8 cellular contexts compared by ENCODE assay signal in the genomic region with DNA sequence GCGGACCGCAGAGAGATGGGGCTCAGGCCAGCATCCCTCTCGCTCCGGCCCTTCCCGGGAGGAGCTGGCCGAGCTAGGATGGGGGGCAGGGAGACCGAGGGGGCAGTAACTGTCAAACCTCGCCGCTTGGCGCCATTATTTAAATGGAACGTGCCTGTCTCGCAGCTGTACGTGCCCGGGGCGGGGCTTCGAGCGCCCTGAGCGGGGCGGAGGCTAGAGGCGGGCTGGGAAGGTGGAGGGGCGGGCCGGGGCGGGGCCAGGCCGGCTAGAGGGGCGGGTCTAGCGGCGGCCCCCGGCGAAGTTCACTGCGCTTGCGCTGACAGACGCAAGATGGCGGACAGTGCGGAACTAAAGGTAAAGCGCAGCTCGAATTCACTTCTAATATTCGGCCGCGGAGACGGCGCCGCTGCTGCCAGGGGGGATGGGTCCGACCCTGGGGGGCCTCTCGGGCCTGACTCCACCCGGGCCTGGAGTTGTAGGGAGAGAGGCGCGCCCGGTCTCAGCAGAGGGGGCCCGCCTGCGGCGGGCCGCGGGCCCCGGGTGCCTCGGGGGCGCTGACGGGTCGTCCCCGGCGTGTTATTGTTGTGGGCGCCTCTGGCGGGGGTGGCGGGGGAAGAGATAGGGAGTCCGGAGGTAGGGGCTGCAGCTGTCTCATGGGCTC. TPM values are rescaled to one million over a fixed set of nuclear protein-coding genes. Genes with fewer than 3 reads are reported as not detected.
DNase-seq lines count a peak whose midpoint lies in the region; TF ChIP-seq lines count a peak whose summit lies in the region.

A gene (plus strand): TSS at position 319 of the 661 bp plus-strand sequence. CDS start 12 bp downstream, at position 331.

- DNase-seq in CMK (ENCODE audit: low read depth) (peak; percentile 88), GM20000 (ENCODE audit: low spot score) (peak; percentile 98), HT-29 (ENCODE audit: low spot score) (peak; percentile 95), lung microvascular endothelial cell (ENCODE audit: low read depth in 2 of 2) (peak; percentile 93 to 95)
- DNase-seq in NK-92 treated with Interleukin-12 subunit alpha and Interleukin-12 subunit beta, amount 100 ng/mL, for 24 hours (lab: John Stamatoyannopoulos, UW): peak; percentile 95
- DNase-seq in activated CD8-positive, alpha-beta memory T cell treated with anti-CD3 and anti-CD28 coated beads for 24 hours: peak; percentile 96
- DNase-seq in effector CD8-positive, alpha-beta T cell (lab: John Stamatoyannopoulos, UW): peak; percentile 92
- peak; percentile 90 to 93 (median 90) for DNase-seq in stimulated activated CD4-positive, alpha-beta T cell treated with anti-CD3 and anti-CD28 coated beads, TNF-alpha, amount 100 ng/mL, for 4 hours (ENCODE audit: low read depth in 3 of 3)

- no peak for TF ChIP-seq CTCF in GM20000 (IDR thresholded peaks at IDR 0.05; ENCODE audit: extremely low read depth, missing control alignments)

RNA-seq across cellular contexts. Expression of the gene that starts here (rescaled TPM):
- 24.8 and 42.1 TPM in 2 replicates for total RNA-seq in HT-29 (2014; rRNA removed; shearing (Covaris generic))
- total RNA-seq in lung microvascular endothelial cell: 8.1 and 12.7 TPM in 2 replicates

Comparison
In these comparisons a context has a peak if more than half of its experiments do, and no peak if none do; other contexts are left out.
1. Peak in every context shown above with its lines: DNase-seq.